8 cellular contexts compared by ENCODE assay signal in genomic region chr12:14167005-14167628, GRCh38.
DNase-seq lines count a peak whose midpoint lies in the region; ATAC-seq and TF ChIP-seq lines count a peak whose summit lies in the region.

No MANE protein-coding gene starts in this region.

- H3K9me3 ChIP-seq in HEK293 (ENCODE audit: control insufficient read depth, insufficient read depth, low read depth, low read length), result no peaks in the 10 kb centered on the region

- H3K27ac Mint-ChIP-seq in activated CD8-positive, alpha-beta T cell treated with anti-CD3 and anti-CD28 coated beads for 36 hours, result no peak overlapping the region

- no peak overlapping the region for H3K27ac ChIP-seq in HEK293 (ENCODE audit: extremely low read depth, low read depth, low read length)

- intact Hi-C loops in activated CD8-positive, alpha-beta T cell treated with anti-CD3 and anti-CD28 coated beads for 36 hours (cut with micrococcal nuclease), result loop anchor here (1.0 kb wide), 1 partner anchor 303 kb away; no protein-coding TSS in a partner anchor

- no peak for ATAC-seq in activated CD8-positive, alpha-beta T cell treated with anti-CD3 and anti-CD28 coated beads for 36 hours
- no peak for ATAC-seq in GM18519 (IDR thresholded peaks at IDR 0.05; ENCODE audit: low FRiP score, unreplicated experiment)
- ATAC-seq in HG03045 (IDR thresholded peaks at IDR 0.05; ENCODE audit: unreplicated experiment), result no peak

- H3K27me3 Mint-ChIP-seq in activated CD8-positive, alpha-beta T cell treated with anti-CD3 and anti-CD28 coated beads for 36 hours, result peaks cover 4% of the 10 kb centered on the region

- no peaks in the 10 kb centered on the region for H3K9me3 Mint-ChIP-seq in activated CD8-positive, alpha-beta T cell treated with anti-CD3 and anti-CD28 coated beads for 36 hours

- H3K36me3 Mint-ChIP-seq in activated CD8-positive, alpha-beta T cell treated with anti-CD3 and anti-CD28 coated beads for 36 hours (ENCODE audit: low read depth), result no peaks in the 10 kb centered on the region

- no peaks in the 10 kb centered on the region for H3K4me1 ChIP-seq in HEK293 (ENCODE audit: control insufficient read depth, insufficient read depth, low read length)

- H3K4me3 Mint-ChIP-seq in activated CD8-positive, alpha-beta T cell treated with anti-CD3 and anti-CD28 coated beads for 36 hours, result no peak overlapping the region

- POLR2A ChIA-PET in HEK293 (lab: Yijun Ruan, JAX), result no interaction called here
- POLR2A ChIA-PET in activated CD8-positive, alpha-beta T cell treated with anti-CD3 and anti-CD28 coated beads for 36 hours (lab: Charles Lee), result interaction anchor here (0.5 kb wide), 1 partner anchor 15 kb away, joined by 3 read pairs; no protein-coding TSS in a partner anchor

- H3K36me3 ChIP-seq in HEK293 (ENCODE audit: control insufficient read depth in 2 of 2, insufficient read depth in 1 of 2, low read length in 2 of 2), result no peaks in the 10 kb centered on the region

- DNase-seq in Daoy (ENCODE audit: low read depth), result peak; percentile 39
- peak; percentile 71 for DNase-seq in NCI-H345 (lab: John Stamatoyannopoulos, UW)
- DNase-seq in activated CD8-positive, alpha-beta T cell treated with anti-CD3 and anti-CD28 coated beads for 36 hours, result peak; percentile 48
- peak; percentile 72 for DNase-seq in fibroblast of peridontal ligament (ENCODE audit: extremely low read depth)
- peak in 44 of 56 donors; percentile 2 to 73 (median 28) for DNase-seq in nucleus accumbens (lab: John Stamatoyannopoulos, UW)

- peak; percentile 45; the same call in 1 of the 2 replicates for TF ChIP-seq CTCF in HEK293 (tag by site-specific recombination; IDR thresholded peaks at IDR 0.05)
- peak; percentile 98 for TF ChIP-seq CTCF in activated CD8-positive, alpha-beta T cell treated with anti-CD3 and anti-CD28 coated beads for 36 hours (IDR thresholded peaks at IDR 0.05)

- CTCF ChIA-PET in HEK293 (lab: Yijun Ruan, JAX), result interaction anchor here (0.6 to 2.4 kb wide), 40 partner anchors 9 to 1604 kb away, joined by 3 to 18 read pairs (median 4); no protein-coding TSS in a partner anchor
- CTCF ChIA-PET in activated CD8-positive, alpha-beta T cell treated with anti-CD3 and anti-CD28 coated beads for 36 hours (lab: Charles Lee), result interaction anchor here (0.7 to 2.6 kb wide), 50 partner anchors 8 to 1101 kb away, joined by 3 to 24 read pairs (median 3); no protein-coding TSS in a partner anchor

- H3K4me1 Mint-ChIP-seq in activated CD8-positive, alpha-beta T cell treated with anti-CD3 and anti-CD28 coated beads for 36 hours (ENCODE audit: low read depth), result peaks cover 3% of the 10 kb centered on the region

- H3K4me3 ChIP-seq in HEK293 (ENCODE audit: low read depth, low read length), result no peak overlapping the region

TF ChIP-seq in HEK293, 187 proteins besides CTCF, POLR2A, EP300 and RAD21:
- TF ChIP-seq ZNF76 (tag by site-specific recombination; IDR thresholded peaks at IDR 0.05; ENCODE audit: borderline replicate concordance, low read depth) (no peak), ZNF654 (tag by site-specific recombination; IDR thresholded peaks at IDR 0.05; ENCODE audit: low read depth) (peak; percentile 96)
TF ChIP-seq in HEK293: peak in this region for 1.
